In genomic region chr4:56186808-56187523, GRCh38 we compare ENCODE assay signal across 1 cellular context.
TF ChIP-seq lines count a peak whose summit lies in the region.

No MANE protein-coding gene starts in this region.

TF ChIP-seq in GM23338, 12 proteins besides CTCF, POLR2A, EP300 and RAD21 (continued from another document):
- TF ChIP-seq ZNF462 (CRISPR knock-in tag; IDR thresholded peaks at IDR 0.05): no peak
- TF ChIP-seq CREB1 (CRISPR knock-in tag; IDR thresholded peaks at IDR 0.05; ENCODE audit: low read depth): no peak
- no peak for TF ChIP-seq ZNF114 (CRISPR knock-in tag; IDR thresholded peaks at IDR 0.05)
- no peak for TF ChIP-seq ETS1 (IDR thresholded peaks at IDR 0.05)
- TF ChIP-seq STAT1 (IDR thresholded peaks at IDR 0.05; ENCODE audit: unreplicated experiment): no peak
- no peak for TF ChIP-seq EZH2 (IDR thresholded peaks at IDR 0.05; ENCODE audit: low read depth, unreplicated experiment)
